In genomic region chr7:151608031-151608551, GRCh38 we compare ENCODE assay signal across 13 cellular contexts.
DNase-seq lines count a peak whose midpoint lies in the region; ATAC-seq and TF ChIP-seq lines count a peak whose summit lies in the region.
"Had no signal": no experiment of that assay in that cellular context is flagged by ENCODE, and none has a peak within 500 bp of the region (broad histone marks: within the 10 kb centered on the region; RNA-seq: fewer than 3 reads in every experiment).

No MANE protein-coding gene starts in this region.

- H3K4me1 ChIP-seq in Peyer's patch, result peaks cover 0 to 8% (median 0%) of the 10 kb centered on the region in 4 donors

- H3K27ac Mint-ChIP-seq in activated CD8-positive, alpha-beta T cell treated with anti-CD3 and anti-CD28 coated beads for 36 hours, result no peak overlapping the region
- H3K27ac Mint-ChIP-seq in activated CD8-positive, alpha-beta T cell treated with anti-CD3 and anti-CD28 coated beads, Interleukin-2, amount 10 ng/mL, durations not matched to agents 7 days and 5 days, result no peak overlapping the region

- H3K36me3 ChIP-seq in Peyer's patch, result peaks cover 0 to 22% (median 0%) of the 10 kb centered on the region in 3 donors

- no peaks in the 10 kb centered on the region for H3K9me3 Mint-ChIP-seq in activated CD8-positive, alpha-beta T cell treated with anti-CD3 and anti-CD28 coated beads for 36 hours
- no peaks in the 10 kb centered on the region for H3K9me3 Mint-ChIP-seq in activated CD8-positive, alpha-beta T cell treated with anti-CD3 and anti-CD28 coated beads, Interleukin-2, amount 10 ng/mL, durations not matched to agents 7 days and 5 days (ENCODE audit: insufficient read depth)
- H3K9me3 Mint-ChIP-seq: activated T-cell treated with anti-CD3 and anti-CD28 coated beads, Interleukin-2, amount 50 U/mL, for 4 hours had no signal

- CTCF ChIA-PET in activated CD8-positive, alpha-beta T cell treated with anti-CD3 and anti-CD28 coated beads for 36 hours (lab: Charles Lee), result no interaction called here
- CTCF ChIA-PET in activated CD8-positive, alpha-beta T cell treated with anti-CD3 and anti-CD28 coated beads, Interleukin-2, amount 10 ng/mL, durations not matched to agents 7 days and 5 days (lab: Charles Lee), result no interaction called here

- H3K4me3 ChIP-seq in Peyer's patch, result no peak overlapping the region
- H3K4me3 ChIP-seq in retinal pigment epithelial cell (ENCODE audit: low read length), result no peak overlapping the region
- H3K4me3 ChIP-seq: body of pancreas had no signal

- intact Hi-C loops in activated CD8-positive, alpha-beta T cell treated with anti-CD3 and anti-CD28 coated beads for 36 hours (cut with micrococcal nuclease), result no loop called here

- H3K36me3 Mint-ChIP-seq in activated CD8-positive, alpha-beta T cell treated with anti-CD3 and anti-CD28 coated beads for 36 hours (ENCODE audit: low read depth), result peaks cover 1% of the 10 kb centered on the region
- peaks cover 5% of the 10 kb centered on the region for H3K36me3 Mint-ChIP-seq in activated CD8-positive, alpha-beta T cell treated with anti-CD3 and anti-CD28 coated beads, Interleukin-2, amount 10 ng/mL, durations not matched to agents 7 days and 5 days (ENCODE audit: low read depth)

- H3K9me3 ChIP-seq in Peyer's patch, result no peaks in the 10 kb centered on the region
- H3K9me3 ChIP-seq: body of pancreas had no signal

- TF ChIP-seq CTCF in activated CD8-positive, alpha-beta T cell treated with anti-CD3 and anti-CD28 coated beads for 36 hours (IDR thresholded peaks at IDR 0.05), result no peak
- TF ChIP-seq CTCF in Peyer's patch (IDR thresholded peaks at IDR 0.05), result peak in 2 of 6 experiments; percentile 13 to 14
- peak; percentile 27 for TF ChIP-seq CTCF in retinal pigment epithelial cell (conservative IDR thresholded peaks at IDR 0.05; ENCODE audit: low read depth, low read length)

- no peak for ATAC-seq in activated CD8-positive, alpha-beta T cell treated with anti-CD3 and anti-CD28 coated beads for 36 hours
- no peak for ATAC-seq in activated CD8-positive, alpha-beta T cell treated with anti-CD3 and anti-CD28 coated beads, Interleukin-2, amount 10 ng/mL, durations not matched to agents 7 days and 5 days
- ATAC-seq in esophagus mucosa (peak; percentile 87), GM21528 (IDR thresholded peaks at IDR 0.05; ENCODE audit: low FRiP score, unreplicated experiment) (no peak), HG03565 (IDR thresholded peaks at IDR 0.05; ENCODE audit: unreplicated experiment) (no peak)
- ATAC-seq: activated T-cell treated with anti-CD3 and anti-CD28 coated beads, Interleukin-2, amount 50 U/mL, for 4 hours; body of pancreas had no signal

- no peaks in the 10 kb centered on the region for H3K27me3 Mint-ChIP-seq in activated CD8-positive, alpha-beta T cell treated with anti-CD3 and anti-CD28 coated beads for 36 hours
- H3K27me3 Mint-ChIP-seq in activated CD8-positive, alpha-beta T cell treated with anti-CD3 and anti-CD28 coated beads, Interleukin-2, amount 10 ng/mL, durations not matched to agents 7 days and 5 days (ENCODE audit: low read depth), result no peaks in the 10 kb centered on the region

- POLR2A ChIA-PET in activated CD8-positive, alpha-beta T cell treated with anti-CD3 and anti-CD28 coated beads for 36 hours (lab: Charles Lee), result no interaction called here
- POLR2A ChIA-PET in activated CD8-positive, alpha-beta T cell treated with anti-CD3 and anti-CD28 coated beads, Interleukin-2, amount 10 ng/mL, durations not matched to agents 7 days and 5 days (lab: Charles Lee), result no interaction called here

- no peaks in the 10 kb centered on the region for H3K27me3 ChIP-seq in Peyer's patch
- H3K27me3 ChIP-seq: body of pancreas had no signal

- peaks cover 16% of the 10 kb centered on the region for H3K4me1 Mint-ChIP-seq in activated CD8-positive, alpha-beta T cell treated with anti-CD3 and anti-CD28 coated beads for 36 hours (ENCODE audit: low read depth)
- peaks cover 2% of the 10 kb centered on the region for H3K4me1 Mint-ChIP-seq in activated CD8-positive, alpha-beta T cell treated with anti-CD3 and anti-CD28 coated beads, Interleukin-2, amount 10 ng/mL, durations not matched to agents 7 days and 5 days (ENCODE audit: low read depth)

- peak in 1 of 2 donors; percentile 38 for TF ChIP-seq POLR2A in Peyer's patch (IDR thresholded peaks at IDR 0.05)

- H3K27ac ChIP-seq in Peyer's patch, result peak overlapping the region in 3 of 4 donors; percentile 64 to 89 (median 83)
- H3K27ac ChIP-seq: body of pancreas had no signal

- DNase-seq in activated CD8-positive, alpha-beta T cell treated with anti-CD3 and anti-CD28 coated beads for 36 hours, result peak; percentile 14
- DNase-seq in activated CD8-positive, alpha-beta T cell treated with anti-CD3 and anti-CD28 coated beads, Interleukin-2, amount 10 ng/mL, durations not matched to agents 7 days and 5 days, result no peak
- DNase-seq in Peyer's patch (peak in 2 of 3 donors; percentile 81), retinal pigment epithelial cell (ENCODE audit: low read depth) (no peak)
- no peak for DNase-seq in effector CD8-positive, alpha-beta T cell (lab: John Stamatoyannopoulos, UW)
- DNase-seq: activated T-cell treated with anti-CD3 and anti-CD28 coated beads, Interleukin-2, amount 50 U/mL, for 4 hours; body of pancreas; MM.1S; NCI-H2227 treated with DMSO at 0.1 percent for 48 hours; SHP77 had no signal

- no peak overlapping the region for H3K4me3 Mint-ChIP-seq in activated CD8-positive, alpha-beta T cell treated with anti-CD3 and anti-CD28 coated beads for 36 hours
- no peak overlapping the region for H3K4me3 Mint-ChIP-seq in activated CD8-positive, alpha-beta T cell treated with anti-CD3 and anti-CD28 coated beads, Interleukin-2, amount 10 ng/mL, durations not matched to agents 7 days and 5 days
- H3K4me3 Mint-ChIP-seq: activated T-cell treated with anti-CD3 and anti-CD28 coated beads, Interleukin-2, amount 50 U/mL, for 4 hours had no signal

Comparison
In these comparisons a context has a peak if more than half of its experiments do, and no peak if none do; other contexts are left out.
1. DNase-seq: peak in activated CD8-positive, alpha-beta T cell treated with anti-CD3 and anti-CD28 coated beads for 36 hours (single experiment) and Peyer's patch (2 of 3); none in activated CD8-positive, alpha-beta T cell treated with anti-CD3 and anti-CD28 coated beads, Interleukin-2, amount 10 ng/mL, durations not matched to agents 7 days and 5 days (single experiment), retinal pigment epithelial cell (single experiment) and effector CD8-positive, alpha-beta T cell (single experiment).